In the genomic region with DNA sequence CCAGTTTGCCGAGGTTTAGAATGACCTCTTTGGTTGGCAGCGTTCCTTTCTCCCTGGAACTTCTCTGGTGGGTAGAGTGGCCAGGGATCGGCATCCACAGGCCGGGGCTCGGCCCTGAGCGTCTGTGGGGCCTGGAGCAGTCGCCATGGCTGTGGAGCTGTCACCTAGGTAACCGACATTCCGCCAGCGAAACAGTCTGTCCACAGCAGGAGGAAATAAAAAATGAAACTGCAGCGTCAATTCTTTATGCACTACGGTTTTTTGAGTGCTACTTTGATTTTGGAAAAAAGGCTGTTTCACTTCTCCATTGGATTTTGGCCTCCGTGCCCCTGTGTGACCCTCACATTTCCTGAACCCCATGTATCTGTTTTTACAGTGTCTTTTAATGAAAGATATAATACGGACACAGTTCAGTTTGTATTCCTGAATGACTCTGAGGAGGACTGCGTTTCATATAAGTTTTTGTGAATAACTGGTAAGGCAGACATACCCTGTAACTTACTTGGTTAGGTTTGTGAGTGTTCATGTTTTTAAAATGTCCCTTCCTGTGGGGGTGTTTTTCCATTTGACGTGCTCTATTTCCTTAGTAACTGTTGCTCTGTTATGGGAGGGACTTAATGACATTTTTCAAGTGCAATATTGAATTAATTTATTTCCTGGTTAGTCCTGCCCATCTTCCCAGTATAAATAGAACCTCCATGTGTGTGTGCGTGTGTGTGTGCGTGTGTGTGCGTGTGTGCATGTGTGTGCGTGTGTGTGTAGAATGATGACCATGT, we compare ENCODE assay signal across 1 cellular context.
A peak's percentile ranks its signal among the peaks of the same experiment; 100 is the strongest.
TF ChIP-seq lines count a peak whose summit lies in the region.

No MANE protein-coding gene starts in this region.

TF ChIP-seq in GM12878, 131 proteins besides CTCF, POLR2A, EP300 and RAD21 (continued from another document):
- TF ChIP-seq, protein P1, sequence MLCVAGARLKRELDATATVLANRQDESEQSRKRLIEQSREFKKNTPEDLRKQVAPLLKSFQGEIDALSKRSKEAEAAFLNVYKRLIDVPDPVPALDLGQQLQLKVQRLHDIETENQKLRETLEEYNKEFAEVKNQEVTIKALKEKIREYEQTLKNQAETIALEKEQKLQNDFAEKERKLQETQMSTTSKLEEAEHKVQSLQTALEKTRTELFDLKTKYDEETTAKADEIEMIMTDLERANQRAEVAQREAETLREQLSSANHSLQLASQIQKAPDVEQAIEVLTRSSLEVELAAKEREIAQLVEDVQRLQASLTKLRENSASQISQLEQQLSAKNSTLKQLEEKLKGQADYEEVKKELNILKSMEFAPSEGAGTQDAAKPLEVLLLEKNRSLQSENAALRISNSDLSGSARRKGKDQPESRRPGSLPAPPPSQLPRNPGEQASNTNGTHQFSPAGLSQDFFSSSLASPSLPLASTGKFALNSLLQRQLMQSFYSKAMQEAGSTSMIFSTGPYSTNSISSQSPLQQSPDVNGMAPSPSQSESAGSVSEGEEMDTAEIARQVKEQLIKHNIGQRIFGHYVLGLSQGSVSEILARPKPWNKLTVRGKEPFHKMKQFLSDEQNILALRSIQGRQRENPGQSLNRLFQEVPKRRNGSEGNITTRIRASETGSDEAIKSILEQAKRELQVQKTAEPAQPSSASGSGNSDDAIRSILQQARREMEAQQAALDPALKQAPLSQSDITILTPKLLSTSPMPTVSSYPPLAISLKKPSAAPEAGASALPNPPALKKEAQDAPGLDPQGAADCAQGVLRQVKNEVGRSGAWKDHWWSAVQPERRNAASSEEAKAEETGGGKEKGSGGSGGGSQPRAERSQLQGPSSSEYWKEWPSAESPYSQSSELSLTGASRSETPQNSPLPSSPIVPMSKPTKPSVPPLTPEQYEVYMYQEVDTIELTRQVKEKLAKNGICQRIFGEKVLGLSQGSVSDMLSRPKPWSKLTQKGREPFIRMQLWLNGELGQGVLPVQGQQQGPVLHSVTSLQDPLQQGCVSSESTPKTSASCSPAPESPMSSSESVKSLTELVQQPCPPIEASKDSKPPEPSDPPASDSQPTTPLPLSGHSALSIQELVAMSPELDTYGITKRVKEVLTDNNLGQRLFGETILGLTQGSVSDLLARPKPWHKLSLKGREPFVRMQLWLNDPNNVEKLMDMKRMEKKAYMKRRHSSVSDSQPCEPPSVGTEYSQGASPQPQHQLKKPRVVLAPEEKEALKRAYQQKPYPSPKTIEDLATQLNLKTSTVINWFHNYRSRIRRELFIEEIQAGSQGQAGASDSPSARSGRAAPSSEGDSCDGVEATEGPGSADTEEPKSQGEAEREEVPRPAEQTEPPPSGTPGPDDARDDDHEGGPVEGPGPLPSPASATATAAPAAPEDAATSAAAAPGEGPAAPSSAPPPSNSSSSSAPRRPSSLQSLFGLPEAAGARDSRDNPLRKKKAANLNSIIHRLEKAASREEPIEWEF (IDR thresholded peaks at IDR 0.05; ENCODE audit: insufficient replicate concordance, low read depth, low read length) = no peak
- TF ChIP-seq TARDBP (IDR thresholded peaks at IDR 0.05; ENCODE audit: borderline replicate concordance) (no peak), CHD2 (IDR thresholded peaks at IDR 0.05; ENCODE audit: borderline replicate concordance, low read depth, low read length) (no peak), LARP7 (IDR thresholded peaks at IDR 0.05) (no peak), PRDM15 (CRISPR knock-in tag; IDR thresholded peaks at IDR 0.05) (no peak), RB1 (IDR thresholded peaks at IDR 0.05; ENCODE audit: borderline replicate concordance) (no peak), SMAD1 (IDR thresholded peaks at IDR 0.05; ENCODE audit: low read depth, partially characterized antibody) (no peak), SPI1 (IDR thresholded peaks at IDR 0.05; ENCODE audit: borderline replicate concordance, insufficient read depth, low read depth, low read length) (peak; percentile 31; the same call in 1 of the 2 replicates), ZBTB4 (CRISPR knock-in tag; IDR thresholded peaks at IDR 0.05) (no peak), FOS (IDR thresholded peaks at IDR 0.05; ENCODE audit: borderline replicate concordance, extremely low read depth, insufficient read length) (no peak), SUPT20H (IDR thresholded peaks at IDR 0.05; ENCODE audit: borderline replicate concordance, control insufficient read depth, low read depth, low read length) (no peak), E2F4 (IDR thresholded peaks at IDR 0.05; ENCODE audit: low read depth, low read length) (no peak), ZSCAN29 (IDR thresholded peaks at IDR 0.05) (no peak), NFXL1 (IDR thresholded peaks at IDR 0.05; ENCODE audit: borderline replicate concordance) (no peak), RELA (IDR thresholded peaks at IDR 0.05; ENCODE audit: borderline replicate concordance, partially characterized antibody) (no peak), HDGF (IDR thresholded peaks at IDR 0.05) (no peak), CHD4 (IDR thresholded peaks at IDR 0.05) (no peak), BCL11A (IDR thresholded peaks at IDR 0.05; ENCODE audit: low read depth, low read length) (no peak), ZNF384 (IDR thresholded peaks at IDR 0.05; ENCODE audit: borderline replicate concordance, low read depth, low read length) (no peak)
- TF ChIP-seq, protein P2, sequence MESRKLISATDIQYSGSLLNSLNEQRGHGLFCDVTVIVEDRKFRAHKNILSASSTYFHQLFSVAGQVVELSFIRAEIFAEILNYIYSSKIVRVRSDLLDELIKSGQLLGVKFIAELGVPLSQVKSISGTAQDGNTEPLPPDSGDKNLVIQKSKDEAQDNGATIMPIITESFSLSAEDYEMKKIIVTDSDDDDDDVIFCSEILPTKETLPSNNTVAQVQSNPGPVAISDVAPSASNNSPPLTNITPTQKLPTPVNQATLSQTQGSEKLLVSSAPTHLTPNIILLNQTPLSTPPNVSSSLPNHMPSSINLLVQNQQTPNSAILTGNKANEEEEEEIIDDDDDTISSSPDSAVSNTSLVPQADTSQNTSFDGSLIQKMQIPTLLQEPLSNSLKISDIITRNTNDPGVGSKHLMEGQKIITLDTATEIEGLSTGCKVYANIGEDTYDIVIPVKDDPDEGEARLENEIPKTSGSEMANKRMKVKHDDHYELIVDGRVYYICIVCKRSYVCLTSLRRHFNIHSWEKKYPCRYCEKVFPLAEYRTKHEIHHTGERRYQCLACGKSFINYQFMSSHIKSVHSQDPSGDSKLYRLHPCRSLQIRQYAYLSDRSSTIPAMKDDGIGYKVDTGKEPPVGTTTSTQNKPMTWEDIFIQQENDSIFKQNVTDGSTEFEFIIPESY (IDR thresholded peaks at IDR 0.05) = no peak
- TF ChIP-seq, protein P3, sequence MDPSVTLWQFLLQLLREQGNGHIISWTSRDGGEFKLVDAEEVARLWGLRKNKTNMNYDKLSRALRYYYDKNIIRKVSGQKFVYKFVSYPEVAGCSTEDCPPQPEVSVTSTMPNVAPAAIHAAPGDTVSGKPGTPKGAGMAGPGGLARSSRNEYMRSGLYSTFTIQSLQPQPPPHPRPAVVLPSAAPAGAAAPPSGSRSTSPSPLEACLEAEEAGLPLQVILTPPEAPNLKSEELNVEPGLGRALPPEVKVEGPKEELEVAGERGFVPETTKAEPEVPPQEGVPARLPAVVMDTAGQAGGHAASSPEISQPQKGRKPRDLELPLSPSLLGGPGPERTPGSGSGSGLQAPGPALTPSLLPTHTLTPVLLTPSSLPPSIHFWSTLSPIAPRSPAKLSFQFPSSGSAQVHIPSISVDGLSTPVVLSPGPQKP (IDR thresholded peaks at IDR 0.05; ENCODE audit: low read depth, low read length) = no peak
